22 cellular contexts compared by ENCODE assay signal in the genomic region with DNA sequence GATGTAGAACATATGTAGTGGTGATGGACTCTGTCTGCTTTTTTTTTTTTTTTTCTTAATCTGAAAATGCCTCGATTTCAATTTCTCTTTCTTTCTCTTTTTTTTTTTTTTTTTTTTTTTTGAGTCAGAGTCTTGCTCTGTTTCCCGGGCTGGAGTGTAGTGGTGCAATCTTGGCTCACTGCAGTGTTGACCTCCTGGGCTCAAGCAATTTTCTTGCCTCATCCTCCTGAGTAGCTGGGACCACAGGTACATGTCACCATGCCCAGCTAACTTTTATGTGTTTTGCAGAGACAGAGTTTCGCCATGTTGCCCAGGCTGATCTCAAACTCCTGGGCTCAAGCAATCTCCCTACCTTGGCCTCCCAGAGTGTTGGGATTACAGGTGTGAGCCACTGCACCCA. TPM values are rescaled to one million over a fixed set of nuclear protein-coding genes. Genes with fewer than 3 reads are reported as not detected.
DNase-seq lines count a peak whose midpoint lies in the region; ATAC-seq and TF ChIP-seq lines count a peak whose summit lies in the region.
"Had no signal": no experiment of that assay in that cellular context is flagged by ENCODE, and none has a peak within 500 bp of the region (broad histone marks: within the 10 kb centered on the region; RNA-seq: fewer than 3 reads in every experiment).

No MANE protein-coding gene starts in this region.

- H3K36me3 Mint-ChIP-seq in MCF 10A (ENCODE audit: insufficient read depth, unreplicated experiment) (peaks cover 6% of the 10 kb centered on the region), T-helper 17 cell (ENCODE audit: low read depth) (no peaks in the 10 kb centered on the region)
- peaks cover 5 to 24% of the 10 kb centered on the region in 2 donors for H3K36me3 Mint-ChIP-seq in stimulated activated naive B cell treated with anti-CD40 and anti-IgM and Interleukin-4, amounts not matched to agents 10 μg/mL and 1 μg/mL and 100 μg/mL, for 72 hours
- H3K36me3 Mint-ChIP-seq in CD8-positive, alpha-beta memory T cell = peaks cover 4 to 14% (median 9%) of the 10 kb centered on the region in 3 donors

- H3K9ac ChIP-seq in mammary epithelial cell (ENCODE audit: insufficient read depth, low read length) = no peak overlapping the region

- H3K27me3 Mint-ChIP-seq in MCF 10A (ENCODE audit: insufficient read depth, unreplicated experiment) (no peaks in the 10 kb centered on the region), T-helper 17 cell (no peaks in the 10 kb centered on the region)
- no peaks in the 10 kb centered on the region for H3K27me3 Mint-ChIP-seq in stimulated activated naive B cell treated with anti-CD40 and anti-IgM and Interleukin-4, amounts not matched to agents 10 μg/mL and 1 μg/mL and 100 μg/mL, for 72 hours
- no peaks in the 10 kb centered on the region for H3K27me3 Mint-ChIP-seq in CD8-positive, alpha-beta memory T cell
- H3K27me3 Mint-ChIP-seq: CD4-positive, CD25-positive, alpha-beta regulatory T cell had no signal

- no peak overlapping the region for H2AFZ ChIP-seq in mammary epithelial cell (ENCODE audit: low read depth, low read length)

- H3K79me2 ChIP-seq in mammary epithelial cell (ENCODE audit: insufficient read depth, low read length) = peaks cover 37% of the 10 kb centered on the region

- no peaks in the 10 kb centered on the region for H3K36me3 ChIP-seq in mammary epithelial cell (ENCODE audit: insufficient read depth, low read length)
- H3K36me3 ChIP-seq in CD8-positive, alpha-beta memory T cell (ENCODE audit: insufficient read depth, low read length) = no peaks in the 10 kb centered on the region

- H3K9me3 ChIP-seq in mammary epithelial cell (replicated peaks; ENCODE audit: insufficient read depth, low read length) = no peaks in the 10 kb centered on the region
- no peaks in the 10 kb centered on the region for H3K9me3 ChIP-seq in T-helper 17 cell (ENCODE audit: control insufficient read depth, low read length, poor library complexity, severe bottlenecking)
- H3K9me3 ChIP-seq in CD8-positive, alpha-beta memory T cell (ENCODE audit: low read length) = no peaks in the 10 kb centered on the region

- intact Hi-C loops in MCF 10A (cut with micrococcal nuclease) (no loop called here), mammary epithelial cell (cut with micrococcal nuclease) (no loop called here)

- in situ Hi-C loops in mammary epithelial cell (cut with MboI; ENCODE audit: low sequenced_read_pairs in 2 of 2) = no loop called here

- no peaks in the 10 kb centered on the region for H3K27me3 ChIP-seq in mammary epithelial cell (ENCODE audit: insufficient read depth, low read length)
- H3K27me3 ChIP-seq in CD8-positive, alpha-beta memory T cell (ENCODE audit: insufficient read depth, low read length, poor library complexity, severe bottlenecking) = no peaks in the 10 kb centered on the region
- H3K27me3 ChIP-seq: MG63, SJCRH30 had no signal

- H3K27ac Mint-ChIP-seq in MCF 10A (ENCODE audit: low read depth, unreplicated experiment) (no peak overlapping the region), T-helper 17 cell (peak overlapping the region; percentile 54)
- peak overlapping the region; percentile 73 for H3K27ac Mint-ChIP-seq in stimulated activated naive B cell treated with anti-CD40 and anti-IgM and Interleukin-4, amounts not matched to agents 10 μg/mL and 1 μg/mL and 100 μg/mL, for 72 hours
- H3K27ac Mint-ChIP-seq in CD8-positive, alpha-beta memory T cell = no peak overlapping the region
- H3K27ac Mint-ChIP-seq: CD4-positive, CD25-positive, alpha-beta regulatory T cell had no signal

- H3K4me2 ChIP-seq in mammary epithelial cell (ENCODE audit: insufficient read depth, low read depth, low read length) = no peak overlapping the region
- H3K4me2 ChIP-seq: A549 had no signal

- no peak overlapping the region for H3K27ac ChIP-seq in mammary epithelial cell (ENCODE audit: insufficient read depth, low read depth, low read length)
- H3K27ac ChIP-seq in CD8-positive, alpha-beta memory T cell (ENCODE audit: low read depth, low read length) = no peak overlapping the region
- H3K27ac ChIP-seq: A549, SJCRH30 had no signal

- no TSS peak for BruUV-seq in MCF 10A (replicated peaks; lab: Mats Ljungman, UMichigan)
- BruUV-seq in mammary epithelial cell (replicated peaks; lab: Mats Ljungman, UMichigan) = no TSS peak

- H3K4me3 Mint-ChIP-seq in MCF 10A (ENCODE audit: unreplicated experiment) (no peak overlapping the region), T-helper 17 cell (no peak overlapping the region)
- no peak overlapping the region for H3K4me3 Mint-ChIP-seq in stimulated activated naive B cell treated with anti-CD40 and anti-IgM and Interleukin-4, amounts not matched to agents 10 μg/mL and 1 μg/mL and 100 μg/mL, for 72 hours
- H3K4me3 Mint-ChIP-seq in CD8-positive, alpha-beta memory T cell = no peak overlapping the region
- H3K4me3 Mint-ChIP-seq: CD4-positive, CD25-positive, alpha-beta regulatory T cell had no signal

- DNase-seq in MCF 10A (ENCODE audit: unreplicated experiment) (peak; percentile 34), mammary epithelial cell (no peak), T-helper 17 cell (no peak), fibroblast of villous mesenchyme (ENCODE audit: low read depth) (peak; percentile 34), midbrain (lab: John Stamatoyannopoulos, UW) (no peak), DMS153 treated with DMSO at 0.1 percent for 48 hours (lab: John Stamatoyannopoulos, UW; ENCODE audit: unreplicated experiment) (no peak)
- DNase-seq in stimulated activated naive B cell treated with anti-CD40 and anti-IgM and Interleukin-4, amounts not matched to agents 10 μg/mL and 1 μg/mL and 100 μg/mL, for 72 hours = no peak
- no peak for DNase-seq in CD8-positive, alpha-beta memory T cell
- DNase-seq: AML-193; Calu3; CD4-positive, CD25-positive, alpha-beta regulatory T cell; DMS79 treated with DMSO at 0.1 percent for 48 hours; GDM1; GOT3; KG1; MG63; NCI-H1417; NCI-H1930; NCI-H2171; NCI-H774; SJCRH30 had no signal

- H3K4me1 ChIP-seq in mammary epithelial cell (ENCODE audit: insufficient read depth, low read length) = peaks cover 3% of the 10 kb centered on the region
- no peaks in the 10 kb centered on the region for H3K4me1 ChIP-seq in CD8-positive, alpha-beta memory T cell (ENCODE audit: insufficient read depth, low read length)
- H3K4me1 ChIP-seq: A549, SJCRH30 had no signal

- H3K4me1 Mint-ChIP-seq in MCF 10A (ENCODE audit: insufficient read depth, unreplicated experiment) = no peaks in the 10 kb centered on the region
- H3K4me1 Mint-ChIP-seq in T-helper 17 cell = peaks cover 10% of the 10 kb centered on the region
- H3K4me1 Mint-ChIP-seq in stimulated activated naive B cell treated with anti-CD40 and anti-IgM and Interleukin-4, amounts not matched to agents 10 μg/mL and 1 μg/mL and 100 μg/mL, for 72 hours = peaks cover 10 to 24% of the 10 kb centered on the region in 2 donors
- H3K4me1 Mint-ChIP-seq in CD8-positive, alpha-beta memory T cell = peaks cover 5 to 23% (median 16%) of the 10 kb centered on the region in 3 donors

- no peak for ATAC-seq in T-helper 17 cell
- ATAC-seq in stimulated activated naive B cell treated with anti-CD40 and anti-IgM and Interleukin-4, amounts not matched to agents 10 μg/mL and 1 μg/mL and 100 μg/mL, for 72 hours (replicated peaks) = no peak
- ATAC-seq: A549 had no signal

- no peaks in the 10 kb centered on the region for H3K9me3 Mint-ChIP-seq in MCF 10A (ENCODE audit: unreplicated experiment)
- peaks cover 0 to 4% of the 10 kb centered on the region in 2 donors for H3K9me3 Mint-ChIP-seq in stimulated activated naive B cell treated with anti-CD40 and anti-IgM and Interleukin-4, amounts not matched to agents 10 μg/mL and 1 μg/mL and 100 μg/mL, for 72 hours
- H3K9me3 Mint-ChIP-seq in CD8-positive, alpha-beta memory T cell = peaks cover 0 to 5% (median 0%) of the 10 kb centered on the region in 5 donors

- dilution Hi-C loops in mammary epithelial cell (cut with HindIII; ENCODE audit: low sequenced_read_pairs) = no loop called here

- no peaks in the 10 kb centered on the region for H4K20me1 ChIP-seq in mammary epithelial cell (ENCODE audit: insufficient read depth, low read length)

- no peak overlapping the region for H3K4me3 ChIP-seq in mammary epithelial cell (replicated peaks in 1 of 3; ENCODE audit: insufficient read depth in 1 of 3, low read depth in 2 of 3, low read length in 3 of 3)
- H3K4me3 ChIP-seq in fibroblast of villous mesenchyme (ENCODE audit: low read depth, low read length) = no peak overlapping the region
- no peak overlapping the region for H3K4me3 ChIP-seq in CD8-positive, alpha-beta memory T cell (ENCODE audit: low read length)
- H3K4me3 ChIP-seq: A549, MG63, SJCRH30 had no signal

- no peak for TF ChIP-seq CTCF in MCF 10A (IDR thresholded peaks at IDR 0.05; ENCODE audit: unreplicated experiment)
- TF ChIP-seq CTCF in mammary epithelial cell (conservative IDR thresholded peaks at IDR 0.05 in 1 of 2, IDR thresholded peaks at IDR 0.05 in 1 of 2; ENCODE audit: extremely low read depth in 1 of 2, insufficient read depth in 1 of 2, low read depth in 1 of 2, low read length in 2 of 2) = no peak
- TF ChIP-seq CTCF in fibroblast of villous mesenchyme (IDR thresholded peaks at IDR 0.05; ENCODE audit: insufficient read depth, low read depth, low read length) = no peak

- POLR2A ChIA-PET in MCF 10A (lab: Yijun Ruan, JAX) = interaction anchor here (0.6 kb wide), 1 partner anchor 1482 kb away, joined by 4 read pairs; no protein-coding TSS in a partner anchor
- POLR2A ChIA-PET in CD8-positive, alpha-beta memory T cell (lab: Charles Lee) = no interaction called here

- CTCF ChIA-PET in MCF 10A (lab: Yijun Ruan, JAX) (no interaction called here), mammary epithelial cell (lab: Charles Lee; ENCODE audit: low non-redundant PET) (no interaction called here)
- CTCF ChIA-PET in CD8-positive, alpha-beta memory T cell (lab: Charles Lee) = no interaction called here

- WGBS in mammary epithelial cell (ENCODE audit: low coverage, missing lambda C conversion rate) = 97% methylated on average over 3 of the region's 3 CpGs

RNA-seq across cellular contexts. Expression of a gene that starts 17.4 kb away (rescaled TPM):
- 33.3 and 39.2 TPM in 2 replicates for total RNA-seq in MCF 10A (2022)
- 10 to 100 TPM; 32.8 to 40.3 TPM for total RNA-seq in mammary epithelial cell
- polyA plus RNA-seq in mammary epithelial cell = 22.2 TPM
- polyA minus RNA-seq in mammary epithelial cell = 40.2 TPM
- total RNA-seq in T-helper 17 cell = 10 to 100 TPM; 10.0 to 13.7 TPM
- 34.5 and 39.0 TPM in 2 replicates for total RNA-seq in fibroblast of villous mesenchyme
- 10 to 100 TPM; 29.5 to 29.9 TPM for total RNA-seq in CD8-positive, alpha-beta memory T cell
- polyA plus RNA-seq in CD8-positive, alpha-beta memory T cell = 5.6 TPM

Comparison
In these comparisons a context has a peak if more than half of its experiments do, and no peak if none do; other contexts are left out.
1. DNase-seq: peak in MCF 10A (single experiment) and fibroblast of villous mesenchyme (single experiment); none in mammary epithelial cell (single experiment), T-helper 17 cell (0 of 3), stimulated activated naive B cell treated with anti-CD40 and anti-IgM and Interleukin-4, amounts not matched to agents 10 μg/mL and 1 μg/mL and 100 μg/mL, for 72 hours (single experiment), CD8-positive, alpha-beta memory T cell (0 of 5), midbrain (single experiment) and DMS153 treated with DMSO at 0.1 percent for 48 hours (single experiment).
2. H3K27ac Mint-ChIP-seq: peak in T-helper 17 cell (single experiment) and stimulated activated naive B cell treated with anti-CD40 and anti-IgM and Interleukin-4, amounts not matched to agents 10 μg/mL and 1 μg/mL and 100 μg/mL, for 72 hours (single experiment); none in MCF 10A (single experiment) and CD8-positive, alpha-beta memory T cell (0 of 8).